In genomic region chr18:57853133-57853532, GRCh38 we compare ENCODE assay signal across 28 cellular contexts.
"Had no signal": no experiment of that assay in that cellular context is flagged by ENCODE, and none has a peak within 500 bp of the region (broad histone marks: within the 10 kb centered on the region; RNA-seq: fewer than 3 reads in every experiment).

No MANE protein-coding gene starts in this region.

- H3K4me3 ChIP-seq: colonic mucosa, coronary artery, dorsolateral prefrontal cortex, esophagus muscularis mucosa, esophagus squamous epithelium, gastrocnemius medialis, gastroesophageal sphincter, heart left ventricle, heart right ventricle had no signal

- H3K27ac ChIP-seq: colonic mucosa, coronary artery, dorsolateral prefrontal cortex, epithelial cell of prostate, esophagus muscularis mucosa, esophagus squamous epithelium, foreskin keratinocyte, gastrocnemius medialis, gastroesophageal sphincter, heart left ventricle, heart right ventricle had no signal

- DNase-seq: colonic mucosa; cortex of kidney; dermis blood vessel endothelial cell; dorsolateral prefrontal cortex; effector CD4-positive, alpha-beta T cell; effector CD8-positive, alpha-beta T cell; effector memory CD4-positive, alpha-beta T cell; effector memory CD8-positive, alpha-beta T cell; endodermal cell; erythroblast; esophagus squamous epithelium; foreskin fibroblast; foreskin keratinocyte; foreskin melanocyte; gastrocnemius medialis; glutamatergic neuron; head of caudate nucleus; heart left ventricle; heart right ventricle had no signal

- FAIRE-seq: colon, endometrium, endothelial cell of umbilical vein, frontal cortex had no signal

- H3K36me3 ChIP-seq: colonic mucosa, esophagus muscularis mucosa, esophagus squamous epithelium, gastrocnemius medialis, gastroesophageal sphincter, heart left ventricle, heart right ventricle had no signal

- H3K27me3 ChIP-seq: colonic mucosa, dorsolateral prefrontal cortex, esophagus muscularis mucosa, esophagus squamous epithelium, gastrocnemius medialis, gastroesophageal sphincter, heart left ventricle, heart right ventricle had no signal

- H3K9me3 ChIP-seq: colonic mucosa, esophagus muscularis mucosa, esophagus squamous epithelium, gastrocnemius medialis had no signal

- ATAC-seq: effector memory CD8-positive, alpha-beta T cell; esophagus mucosa; foreskin keratinocyte; gastrocnemius medialis; gastroesophageal sphincter; heart left ventricle; heart right ventricle had no signal

- H3K4me1 ChIP-seq: colonic mucosa, esophagus muscularis mucosa, esophagus squamous epithelium, foreskin keratinocyte, gastrocnemius medialis, gastroesophageal sphincter, heart left ventricle, heart right ventricle had no signal
